In the genomic region with DNA sequence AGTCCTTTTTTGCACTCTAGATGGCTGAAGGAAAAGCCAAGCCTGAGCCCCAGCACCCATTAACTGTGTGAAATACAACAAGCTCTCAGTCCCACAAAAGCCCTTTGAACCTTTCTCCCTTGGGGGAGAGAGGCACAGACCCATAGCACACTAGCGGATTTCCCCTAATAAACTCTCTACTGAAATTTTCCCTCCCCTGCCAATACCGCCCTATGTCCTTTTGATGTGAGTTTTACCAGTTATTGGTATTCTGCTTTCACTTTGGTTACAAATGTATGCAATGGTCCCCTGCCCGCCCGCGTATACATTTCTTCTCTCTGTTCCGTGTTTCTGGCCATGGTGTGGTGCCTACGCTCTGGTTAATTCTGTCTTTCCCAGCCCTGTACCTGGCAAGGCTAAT, we compare ENCODE assay signal across 31 cellular contexts. TPM values are rescaled to one million over a fixed set of nuclear protein-coding genes. Genes with fewer than 3 reads are reported as not detected.
A peak's percentile ranks its signal among the peaks of the same experiment; 100 is the strongest.
DNase-seq lines count a peak whose midpoint lies in the region; ATAC-seq, FAIRE-seq and TF ChIP-seq lines count a peak whose summit lies in the region.
"Had no signal": no experiment of that assay in that cellular context is flagged by ENCODE, and none has a peak within 500 bp of the region (broad histone marks: within the 10 kb centered on the region; RNA-seq: fewer than 3 reads in every experiment).

No MANE protein-coding gene starts in this region.

- WGBS in GM12878 (ENCODE audit: insufficient coverage, insufficient replicate concordance, low lambda C conversion rate, missing lambda C conversion rate), result 20% methylated on average over 7 of the region's 7 CpGs

- SMC1A ChIA-PET in GM12878 (lab: Charles Lee; ENCODE audit: uncharacterized antibody, unreplicated experiment), result interaction anchor here (0.7 to 4.8 kb wide), 15 partner anchors 8 to 319 kb away, joined by 3 to 24 read pairs (median 3); a partner anchor contains a TSS

- no peak for TF ChIP-seq RAD21 in GM12878 (IDR thresholded peaks at IDR 0.05; ENCODE audit: insufficient read depth, low read depth, low read length)

- H3K79me2 ChIP-seq in GM12878 (ENCODE audit: control insufficient read depth, insufficient read depth, low read length), result no peaks in the 10 kb centered on the region

- TF ChIP-seq POLR2A in GM12878 (IDR thresholded peaks at IDR 0.05; ENCODE audit: low read depth, low read length), result no peak

- in situ Hi-C loops in GM12878 (cut with MboI), result no loop called here

- no peaks in the 10 kb centered on the region for H3K4me1 ChIP-seq in GM12878 (ENCODE audit: control insufficient read depth, insufficient read depth, low read length)
- H3K4me1 ChIP-seq: SJSA1 had no signal

- H3K4me2 ChIP-seq in GM12878 (ENCODE audit: control insufficient read depth, insufficient read depth), result no peak overlapping the region

- H4K20me1 ChIP-seq in GM12878 (ENCODE audit: control insufficient read depth, insufficient read depth), result no peaks in the 10 kb centered on the region

- no TSS peak for BruUV-seq in GM12878 (replicated peaks; lab: Mats Ljungman, UMichigan)

- no peaks in the 10 kb centered on the region for H3K27me3 ChIP-seq in GM12878 (replicated peaks in 1 of 2; ENCODE audit: control insufficient read depth in 2 of 2, insufficient read depth in 2 of 2, low read length in 1 of 2)
- H3K27me3 ChIP-seq: MG63 had no signal

- no peak for FAIRE-seq in GM12878 (lab: Jason Lieb, UNC)
- FAIRE-seq: GM12892, HepG2, K562 had no signal

- CTCF ChIA-PET in GM12878 (lab: Yijun Ruan, JAX), result interaction anchor here (1.2 to 2.5 kb wide), 5 partner anchors 21 to 324 kb away, joined by 3 to 9 read pairs (median 5); no protein-coding TSS in a partner anchor

- peak; percentile 35 to 46; a peak in 2 of 4 replicates for TF ChIP-seq EP300 in GM12878 (IDR thresholded peaks at IDR 0.05; ENCODE audit: borderline replicate concordance in 1 of 2, control insufficient read depth in 1 of 2, low read depth in 2 of 2, low read length in 2 of 2)

- ATAC-seq in left ventricle myocardium superior (no peak), GM21786 (IDR thresholded peaks at IDR 0.05; ENCODE audit: unreplicated experiment) (peak; percentile 71), HG03280 (IDR thresholded peaks at IDR 0.05; ENCODE audit: unreplicated experiment) (peak; percentile 43), GM12878 (peak; percentile 90), left lobe of liver (no peak)
- ATAC-seq: HepG2, K562 had no signal

- H3K27ac ChIP-seq in GM12878 (ENCODE audit: control insufficient read depth, insufficient read depth), result no peak overlapping the region
- H3K27ac ChIP-seq: SJSA1 had no signal

- TF ChIP-seq CTCF in GM12878 (IDR thresholded peaks at IDR 0.05 in 2 of 3, conservative IDR thresholded peaks at IDR 0.05 in 1 of 3; ENCODE audit: control insufficient read depth in 2 of 3, extremely low read depth in 1 of 3, insufficient read depth in 1 of 3, low read depth in 3 of 3, low read length in 3 of 3), result no peak

- peak; percentile 47 for DNase-seq in cardiac septum (ENCODE audit: low spot score)
- no peak for DNase-seq in left ventricle myocardium superior
- DNase-seq in GM12878 (ENCODE audit: low read depth, low spot score), result peak; percentile 46
- no peak for DNase-seq in AG08396 (ENCODE audit: low spot score)
- no peak for DNase-seq in left lobe of liver (ENCODE audit: low spot score)
- no peak for DNase-seq in OCI-M1 (lab: John Stamatoyannopoulos, UW)
- DNase-seq: 8988T; ACHN; C1 segment of cervical spinal cord; CD4-positive, alpha-beta memory T cell; COR-L47; DMS79; EL; GDM1; H7; MG63; NCI-H2029; NCI-H446; NCI-H526; NCI-H82; NK-92 treated with Interleukin-12 subunit alpha and Interleukin-12 subunit beta, amount 100 ng/mL, for 24 hours; Right ventricle myocardium superior; RPMI8226; T-helper 2 cell had no signal

- intact Hi-C loops in cardiac septum (cut with DNase I) (no loop called here), left ventricle myocardium superior (cut with micrococcal nuclease) (no loop called here), GM12878 (cut with micrococcal nuclease; ENCODE audit: unreplicated experiment) (loop anchor here (10.0 kb wide), 1 partner anchor 351 kb away; no protein-coding TSS in a partner anchor)

- H3K36me3 ChIP-seq in GM12878 (ENCODE audit: control insufficient read depth in 2 of 2, insufficient read depth in 2 of 2, low read length in 1 of 2), result no peaks in the 10 kb centered on the region
- H3K36me3 ChIP-seq: MG63, SJSA1 had no signal

- POLR2A ChIA-PET in GM12878 (lab: Charles Lee), result interaction anchor here (1.2 to 2.3 kb wide), 2 partner anchors 21 to 25 kb away, joined by 5 to 7 read pairs; no protein-coding TSS in a partner anchor

- H3K9me3 ChIP-seq in GM12878 (replicated peaks; ENCODE audit: control insufficient read depth, insufficient read depth, low read length), result no peaks in the 10 kb centered on the region; the same call in 2 of the 3 replicates
- H3K9me3 ChIP-seq: MG63, SJSA1 had no signal

- no peak overlapping the region for H2AFZ ChIP-seq in GM12878 (ENCODE audit: control insufficient read depth, low read depth, low read length)

- H3K9ac ChIP-seq in GM12878 (ENCODE audit: control insufficient read depth, insufficient read depth, low read length), result no peak overlapping the region

- no peak overlapping the region for H3K4me3 ChIP-seq in GM12878
- H3K4me3 ChIP-seq: K562, MG63, SJSA1 had no signal

- RAD21 ChIA-PET in GM12878 (lab: Charles Lee; ENCODE audit: unreplicated experiment), result interaction anchor here (1.0 to 4.8 kb wide), 11 partner anchors 20 to 320 kb away, joined by 3 to 33 read pairs (median 7); no protein-coding TSS in a partner anchor

TF ChIP-seq in GM12878, 131 proteins besides CTCF, POLR2A, EP300 and RAD21 (continues in another document):
- TF ChIP-seq BMI1 (IDR thresholded peaks at IDR 0.05; ENCODE audit: borderline replicate concordance) (no peak; the same call in 1 of the 2 replicates), RFX5 (IDR thresholded peaks at IDR 0.05; ENCODE audit: low read depth, low read length) (no peak), IKZF1 (conservative IDR thresholded peaks at IDR 0.05) (peak; percentile 55; the same call in 1 of the 2 replicates), MTA2 (IDR thresholded peaks at IDR 0.05; ENCODE audit: low read depth) (peak; percentile 72), HCFC1 (IDR thresholded peaks at IDR 0.05; ENCODE audit: low read length) (no peak), MYC (IDR thresholded peaks at IDR 0.05; ENCODE audit: insufficient read depth, insufficient read length, insufficient replicate concordance, low read length, severe bottlenecking) (no peak), MEF2B (IDR thresholded peaks at IDR 0.05; ENCODE audit: partially characterized antibody, poor library complexity, severe bottlenecking) (peak; percentile 98), ATF7 (IDR thresholded peaks at IDR 0.05; ENCODE audit: low read depth) (peak; percentile 37; the same call in 1 of the 2 replicates), NRF1 (conservative IDR thresholded peaks at IDR 0.05; ENCODE audit: low read depth, low read length) (no peak), BHLHE40 (IDR thresholded peaks at IDR 0.05; ENCODE audit: borderline replicate concordance in 1 of 2, low read depth in 2 of 2, low read length in 1 of 2) (peak in 1 of 2 experiments; percentile 36; a peak in 1 of 4 replicates)
- TF ChIP-seq, protein P1, sequence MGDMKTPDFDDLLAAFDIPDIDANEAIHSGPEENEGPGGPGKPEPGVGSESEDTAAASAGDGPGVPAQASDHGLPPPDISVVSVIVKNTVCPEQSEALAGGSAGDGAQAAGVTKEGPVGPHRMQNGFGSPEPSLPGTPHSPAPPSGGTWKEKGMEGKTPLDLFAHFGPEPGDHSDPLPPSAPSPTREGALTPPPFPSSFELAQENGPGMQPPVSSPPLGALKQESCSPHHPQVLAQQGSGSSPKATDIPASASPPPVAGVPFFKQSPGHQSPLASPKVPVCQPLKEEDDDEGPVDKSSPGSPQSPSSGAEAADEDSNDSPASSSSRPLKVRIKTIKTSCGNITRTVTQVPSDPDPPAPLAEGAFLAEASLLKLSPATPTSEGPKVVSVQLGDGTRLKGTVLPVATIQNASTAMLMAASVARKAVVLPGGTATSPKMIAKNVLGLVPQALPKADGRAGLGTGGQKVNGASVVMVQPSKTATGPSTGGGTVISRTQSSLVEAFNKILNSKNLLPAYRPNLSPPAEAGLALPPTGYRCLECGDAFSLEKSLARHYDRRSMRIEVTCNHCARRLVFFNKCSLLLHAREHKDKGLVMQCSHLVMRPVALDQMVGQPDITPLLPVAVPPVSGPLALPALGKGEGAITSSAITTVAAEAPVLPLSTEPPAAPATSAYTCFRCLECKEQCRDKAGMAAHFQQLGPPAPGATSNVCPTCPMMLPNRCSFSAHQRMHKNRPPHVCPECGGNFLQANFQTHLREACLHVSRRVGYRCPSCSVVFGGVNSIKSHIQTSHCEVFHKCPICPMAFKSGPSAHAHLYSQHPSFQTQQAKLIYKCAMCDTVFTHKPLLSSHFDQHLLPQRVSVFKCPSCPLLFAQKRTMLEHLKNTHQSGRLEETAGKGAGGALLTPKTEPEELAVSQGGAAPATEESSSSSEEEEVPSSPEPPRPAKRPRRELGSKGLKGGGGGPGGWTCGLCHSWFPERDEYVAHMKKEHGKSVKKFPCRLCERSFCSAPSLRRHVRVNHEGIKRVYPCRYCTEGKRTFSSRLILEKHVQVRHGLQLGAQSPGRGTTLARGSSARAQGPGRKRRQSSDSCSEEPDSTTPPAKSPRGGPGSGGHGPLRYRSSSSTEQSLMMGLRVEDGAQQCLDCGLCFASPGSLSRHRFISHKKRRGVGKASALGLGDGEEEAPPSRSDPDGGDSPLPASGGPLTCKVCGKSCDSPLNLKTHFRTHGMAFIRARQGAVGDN (IDR thresholded peaks at IDR 0.05), result no peak

RNA-seq across cellular contexts. Expression of a gene that starts 54.0 kb away (rescaled TPM):
- total RNA-seq in cardiac septum, result 0.92 TPM
- 0.74 TPM for total RNA-seq in left ventricle myocardium superior
- total RNA-seq in GM12878 (2013; cell fraction: nucleolus; rRNA removed), result 1.2 and 1.5 TPM in 2 replicates
- under 0.01 TPM in 1 of 2 replicates, not detected in the other for total RNA-seq in GM12878 (2014; rRNA removed)
- 0.04 and 0.05 TPM in 2 replicates for total RNA-seq in GM12878 (2014; rRNA removed; fragmentation: Illumina TruSeq; extraction: Trizol)
- 0.05 TPM in 1 of 2 replicates, not detected in the other for total RNA-seq in GM12878 (2021)
- polyA plus RNA-seq in GM12878 (2011; ENCODE audit: low read depth), result not detected
- 1.7 and 1.8 TPM in 2 replicates for polyA plus RNA-seq in GM12878 (2011; rRNA removed)
- 1.0 and 1.2 TPM in 2 replicates for polyA plus RNA-seq in GM12878 (2011; cell fraction: cytosol; rRNA removed)
- 2.7 and 4.9 TPM in 2 replicates for polyA plus RNA-seq in GM12878 (2011; cell fraction: nucleus; rRNA removed)
- 0.06 TPM in 1 of 2 replicates, not detected in the other for polyA plus RNA-seq in GM12878 (2012)
- 0.03 and 0.04 TPM in 2 replicates for polyA plus RNA-seq in GM12878 (2014; fragmentation: Illumina TruSeq; extraction: Trizol)
- polyA plus RNA-seq in GM12878 (2014; fragmentation: Nextera tagmentation; extraction: Ambion mirVana), result not detected
- 0.03 TPM in 1 of 2 replicates, not detected in the other for polyA plus RNA-seq in GM12878 (2014; rRNA removed)
- under 1 TPM in 1 of 2 experiments, not detected in 1; 0.36 TPM for polyA plus RNA-seq in GM12878 (2016; fragmentation: Nextera tagmentation; extraction: Ambion mirVana)
- polyA minus RNA-seq in GM12878 (2011; rRNA and poly(A)+ RNA removed), result 10.2 and 12.0 TPM in 2 replicates
- polyA minus RNA-seq in GM12878 (2011; cell fraction: cytosol; rRNA and poly(A)+ RNA removed), result 0.83 and 2.9 TPM in 2 replicates
- polyA minus RNA-seq in GM12878 (2011; cell fraction: nucleus; rRNA and poly(A)+ RNA removed), result 16.9 and 17.1 TPM in 2 replicates
- 2.7 TPM for total RNA-seq in left lobe of liver
- total RNA-seq: HepG2, HT1080 had no signal
- polyA plus RNA-seq: HepG2 had no signal

Comparison
In these comparisons a context has a peak if more than half of its experiments do, and no peak if none do; other contexts are left out.
1. DNase-seq: peak in cardiac septum (single experiment) and GM12878 (single experiment); none in left ventricle myocardium superior (single experiment), AG08396 (single experiment), left lobe of liver (single experiment) and OCI-M1 (single experiment).
2. ATAC-seq: peak in GM21786 (single experiment), HG03280 (single experiment) and GM12878 (single experiment); none in left ventricle myocardium superior (single experiment) and left lobe of liver (single experiment).